Comparison of ENCODE assay signal across 21 cellular contexts in the genomic region with DNA sequence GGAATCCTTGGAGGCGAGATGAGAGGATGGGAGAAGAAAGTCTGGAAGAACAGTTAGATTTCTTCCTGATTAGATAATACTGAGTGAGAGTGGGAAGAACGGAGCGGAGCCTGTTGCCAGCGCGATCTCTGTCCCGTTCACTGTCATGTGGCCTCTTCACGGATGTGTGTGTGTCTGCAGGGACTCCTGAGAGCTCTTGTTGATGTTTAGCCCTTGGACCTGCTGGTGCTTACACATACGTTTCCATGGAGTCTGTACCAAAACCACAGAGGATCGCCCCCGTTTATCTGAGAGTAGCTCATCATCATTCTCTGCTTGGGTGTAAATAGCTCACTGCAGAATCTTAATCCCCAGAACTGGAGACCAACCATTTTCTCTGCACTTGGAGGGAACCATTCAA.
A peak's percentile ranks its signal among the peaks of the same experiment; 100 is the strongest.
DNase-seq lines count a peak whose midpoint lies in the region; ATAC-seq and TF ChIP-seq lines count a peak whose summit lies in the region.
"Had no signal": no experiment of that assay in that cellular context is flagged by ENCODE, and none has a peak within 500 bp of the region (broad histone marks: within the 10 kb centered on the region; RNA-seq: fewer than 3 reads in every experiment).

No MANE protein-coding gene starts in this region.

- no peak overlapping the region for H2BK5ac ChIP-seq in mesendoderm (ENCODE audit: low read length)

- no peak overlapping the region for H2BK120ac ChIP-seq in mesendoderm (ENCODE audit: low read depth, low read length)

- H3K4me1 ChIP-seq in mesendoderm (ENCODE audit: control insufficient read depth, low read depth, low read length) = no peaks in the 10 kb centered on the region

- no peak overlapping the region for H3K27ac ChIP-seq in mesendoderm (ENCODE audit: low read depth, low read length)

- H3K4me3 ChIP-seq in choroid plexus epithelial cell (ENCODE audit: low read depth, low read length) (no peak overlapping the region), mesendoderm (ENCODE audit: low read length) (no peak overlapping the region)
- H3K4me3 ChIP-seq: heart right ventricle had no signal

- H4K8ac ChIP-seq in mesendoderm (ENCODE audit: low read depth, low read length) = no peak overlapping the region

- peaks cover 16% of the 10 kb centered on the region for H3K79me1 ChIP-seq in mesendoderm (ENCODE audit: low read length)

- no peak overlapping the region for H3K4me2 ChIP-seq in mesendoderm (ENCODE audit: low read length)

- H3K9ac ChIP-seq in mesendoderm (ENCODE audit: low read length) = no peak overlapping the region

- H3K56ac ChIP-seq in mesendoderm (ENCODE audit: low read length) = no peak overlapping the region

- no peak overlapping the region for H3K23ac ChIP-seq in mesendoderm (ENCODE audit: low read length)

- H2AK5ac ChIP-seq in mesendoderm (ENCODE audit: low read length) = no peak overlapping the region

- H3K79me2 ChIP-seq in mesendoderm (ENCODE audit: control insufficient read depth, insufficient read depth, low read length) = peaks cover 7% of the 10 kb centered on the region

- TF ChIP-seq CTCF in choroid plexus epithelial cell (conservative IDR thresholded peaks at IDR 0.05; ENCODE audit: low read depth, low read length) = no peak

- ATAC-seq in GM18870 (IDR thresholded peaks at IDR 0.05; ENCODE audit: unreplicated experiment) = no peak
- ATAC-seq in HG03135 (IDR thresholded peaks at IDR 0.05; ENCODE audit: unreplicated experiment) = no peak
- ATAC-seq: activated CD8-positive, alpha-beta memory T cell treated with anti-CD3 and anti-CD28 coated beads, Interleukin-2, amount 10 ng/mL, durations not matched to agents 7 days and 5 days; activated T-helper 17 cell treated with anti-CD3 and anti-CD28 coated beads, Interleukin-2, amount 50 U/mL, for 72 hours; PC-3 had no signal

- no peaks in the 10 kb centered on the region for H3K36me3 ChIP-seq in mesendoderm (ENCODE audit: control insufficient read depth, insufficient read depth, low read length)
- H3K36me3 ChIP-seq: heart right ventricle had no signal

- DNase-seq in NCI-H2227 (lab: John Stamatoyannopoulos, UW; ENCODE audit: unreplicated experiment) (peak; percentile 26), NCI-H2227 treated with DMSO at 0.1 percent for 48 hours (lab: John Stamatoyannopoulos, UW) (no peak), choroid plexus epithelial cell (ENCODE audit: low read depth) (peak; percentile 60), mesendoderm (peak; percentile 55), superior temporal gyrus (ENCODE audit: extremely low spot score) (peak; percentile 72)
- no peak for DNase-seq in activated CD4-positive, CD25-positive, alpha-beta regulatory T cell (lab: John Stamatoyannopoulos, UW)
- DNase-seq: 8988T; activated CD4-positive, alpha-beta T cell treated with anti-CD3 and anti-CD28 coated beads, Interleukin-2, amount 10 ng/mL, durations not matched to agents 24 days and 14 days; activated CD8-positive, alpha-beta memory T cell treated with anti-CD3 and anti-CD28 coated beads, Interleukin-2, amount 10 ng/mL, durations not matched to agents 7 days and 5 days; activated naive CD8-positive, alpha-beta T cell treated with anti-CD3 and anti-CD28 coated beads, Interleukin-2, amount 10 ng/mL, durations not matched to agents 7 days and 5 days; Kasumi-1; NCI-H1694 treated with DMSO at 0.1 percent for 48 hours; NCI-H446; PC-3; SHP77; stimulated activated CD4-positive, alpha-beta T cell treated with anti-CD3 and anti-CD28 coated beads, Interleukin-4, amount 100 ng/mL, for 4 hours; trophoblast cell had no signal

- H4K5ac ChIP-seq in mesendoderm (ENCODE audit: low read length) = no peak overlapping the region

- H3K18ac ChIP-seq in mesendoderm (ENCODE audit: low read length) = no peak overlapping the region

- no CpG with 5 or more reads among the region's 10 CpGs for WGBS in mesendoderm (ENCODE audit: extremely low coverage, insufficient coverage, low lambda C conversion rate)

- no peaks in the 10 kb centered on the region for H3K27me3 ChIP-seq in mesendoderm (ENCODE audit: insufficient read depth, low read length, poor library complexity)
- H3K27me3 ChIP-seq: heart right ventricle had no signal

- H2BK15ac ChIP-seq in mesendoderm (replicated peaks; ENCODE audit: low read depth) = no peak overlapping the region

- no peak overlapping the region for H3K4ac ChIP-seq in mesendoderm (ENCODE audit: low read depth, low read length)

Comparison
In these comparisons a context has a peak if more than half of its experiments do, and no peak if none do; other contexts are left out.
1. DNase-seq: peak in NCI-H2227 (single experiment), choroid plexus epithelial cell (single experiment), mesendoderm (single experiment) and superior temporal gyrus (single experiment); none in NCI-H2227 treated with DMSO at 0.1 percent for 48 hours (single experiment) and activated CD4-positive, CD25-positive, alpha-beta regulatory T cell (0 of 4).